In genomic region chr2:74893332-74893731, GRCh38 we compare ENCODE assay signal across 14 cellular contexts. TPM values are rescaled to one million over a fixed set of nuclear protein-coding genes. Genes with fewer than 3 reads are reported as not detected.
DNase-seq lines count a peak whose midpoint lies in the region; ATAC-seq and TF ChIP-seq lines count a peak whose summit lies in the region.
"Had no signal": no experiment of that assay in that cellular context is flagged by ENCODE, and none has a peak within 500 bp of the region (broad histone marks: within the 10 kb centered on the region; RNA-seq: fewer than 3 reads in every experiment).

No MANE protein-coding gene starts in this region.

- intact Hi-C loops in A673 (cut with micrococcal nuclease; ENCODE audit: unreplicated experiment) = no loop called here

- CTCF ChIA-PET in A673 (lab: Charles Lee) = no interaction called here

- no TSS peak for BruUV-seq in A673 (replicated peaks; lab: Mats Ljungman, UMichigan)

- H3K9me3 ChIP-seq in A673 (ENCODE audit: low read depth, low read length, poor library complexity, severe bottlenecking) = no peaks in the 10 kb centered on the region

- no peak overlapping the region for H3K4me3 ChIP-seq in A673 (ENCODE audit: low read depth, low read length, poor library complexity, severe bottlenecking)

- no peak for ATAC-seq in HG02973 (IDR thresholded peaks at IDR 0.05; ENCODE audit: unreplicated experiment)
- ATAC-seq: WTC11 had no signal

- no peaks in the 10 kb centered on the region for H3K27me3 ChIP-seq in A673 (replicated peaks; ENCODE audit: insufficient read depth, low read depth, low read length, poor library complexity)

- H3K27ac ChIP-seq in A673 (ENCODE audit: low read depth, low read length, poor library complexity, severe bottlenecking) = no peak overlapping the region
- H3K27ac ChIP-seq: C4-2B had no signal

- peaks cover 31% of the 10 kb centered on the region for H3K36me3 ChIP-seq in A673 (ENCODE audit: insufficient read depth, low read length, poor library complexity, severe bottlenecking)

- DNase-seq in A673 (ENCODE audit: low spot score) (peak; percentile 21), HCEC 1CT (peak; percentile 86), amniotic epithelial cell (ENCODE audit: low read depth) (peak; percentile 69), foreskin melanocyte (peak; percentile 29), SHP77 (lab: John Stamatoyannopoulos, UW) (no peak), NAMALWA (ENCODE audit: low spot score) (no peak)
- DNase-seq in stimulated activated CD4-positive, alpha-beta T cell treated with anti-CD3 and anti-CD28 coated beads, Interleukin-4, amount 100 ng/mL, for 1 hour = no peak
- DNase-seq: activated effector memory CD4-positive, alpha-beta T cell treated with anti-CD3 and anti-CD28 coated beads, Interleukin-2, amount 50 U/mL, for 16 hours; cortex of kidney; KG1; right cardiac atrium had no signal

- POLR2A ChIA-PET in A673 (lab: Charles Lee; ENCODE audit: low non-redundant PET) = no interaction called here

- peaks cover 3% of the 10 kb centered on the region for H3K4me1 ChIP-seq in A673 (ENCODE audit: insufficient read depth, low read length, poor library complexity, severe bottlenecking)

- no peak for TF ChIP-seq CTCF in A673 (conservative IDR thresholded peaks at IDR 0.05; ENCODE audit: low read depth, low read length)

RNA-seq across cellular contexts. Expression of gene HK2, which starts 59.4 kb away (rescaled TPM):
- 40.1 and 42.6 TPM in 2 replicates for total RNA-seq in A673 (2021)

Comparison
In these comparisons a context has a peak if more than half of its experiments do, and no peak if none do; other contexts are left out.
1. DNase-seq: peak in A673 (single experiment), HCEC 1CT (single experiment), amniotic epithelial cell (single experiment) and foreskin melanocyte (single experiment); none in SHP77 (0 of 2), stimulated activated CD4-positive, alpha-beta T cell treated with anti-CD3 and anti-CD28 coated beads, Interleukin-4, amount 100 ng/mL, for 1 hour (single experiment) and NAMALWA (single experiment).